ENCODE assay signal across 1 cellular context in the genomic region with DNA sequence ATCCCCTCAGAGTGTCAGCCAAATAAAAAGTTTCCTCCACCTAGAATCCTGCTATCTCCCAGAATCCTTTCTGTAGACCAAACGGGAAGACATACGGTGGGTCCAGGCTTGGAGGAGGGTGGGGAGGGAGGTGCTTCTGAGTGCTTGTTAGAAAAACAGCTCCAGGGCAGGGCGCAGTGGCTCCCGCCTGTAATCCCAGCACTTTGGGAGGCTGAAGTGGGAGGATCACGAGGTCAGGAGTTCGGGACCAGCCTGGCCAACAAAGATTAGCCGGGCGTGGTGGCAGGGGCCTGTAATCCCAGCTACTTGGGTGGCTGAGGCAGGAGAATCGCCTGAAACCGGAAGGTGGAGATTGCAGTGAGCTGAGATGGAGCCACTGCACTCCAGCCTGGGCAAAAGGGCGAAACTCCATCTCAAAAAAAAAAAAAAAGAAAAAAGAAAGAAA.
A peak's percentile ranks its signal among the peaks of the same experiment; 100 is the strongest.
TF ChIP-seq lines count a peak whose summit lies in the region.

No MANE protein-coding gene starts in this region.

TF ChIP-seq in K562, 482 proteins besides CTCF, POLR2A, EP300 and RAD21:
- TF ChIP-seq CBFA2T2 (conservative IDR thresholded peaks at IDR 0.05), result peak; percentile 45
- peak; percentile 58 for TF ChIP-seq ARID1B (IDR thresholded peaks at IDR 0.05)
- TF ChIP-seq NCOR1 (IDR thresholded peaks at IDR 0.05), result peak; percentile 31
- TF ChIP-seq TRIM24 (IDR thresholded peaks at IDR 0.05), result peak in 1 of 2 experiments; percentile 33; a peak in 1 of 4 replicates
- peak; percentile 75 for TF ChIP-seq CBFA2T3 (IDR thresholded peaks at IDR 0.05)
- peak; percentile 66 for TF ChIP-seq TCF3 (CRISPR knock-in tag; IDR thresholded peaks at IDR 0.05)
- TF ChIP-seq TAL1 (IDR thresholded peaks at IDR 0.05), result 0 out of 2 replicates have a peak, but pooled peaks have one; percentile 28
- TF ChIP-seq ETV5 (CRISPR knock-in tag; IDR thresholded peaks at IDR 0.05; ENCODE audit: low read depth), result peak; percentile 46; the same call in 1 of the 2 replicates
- TF ChIP-seq, protein P1, sequence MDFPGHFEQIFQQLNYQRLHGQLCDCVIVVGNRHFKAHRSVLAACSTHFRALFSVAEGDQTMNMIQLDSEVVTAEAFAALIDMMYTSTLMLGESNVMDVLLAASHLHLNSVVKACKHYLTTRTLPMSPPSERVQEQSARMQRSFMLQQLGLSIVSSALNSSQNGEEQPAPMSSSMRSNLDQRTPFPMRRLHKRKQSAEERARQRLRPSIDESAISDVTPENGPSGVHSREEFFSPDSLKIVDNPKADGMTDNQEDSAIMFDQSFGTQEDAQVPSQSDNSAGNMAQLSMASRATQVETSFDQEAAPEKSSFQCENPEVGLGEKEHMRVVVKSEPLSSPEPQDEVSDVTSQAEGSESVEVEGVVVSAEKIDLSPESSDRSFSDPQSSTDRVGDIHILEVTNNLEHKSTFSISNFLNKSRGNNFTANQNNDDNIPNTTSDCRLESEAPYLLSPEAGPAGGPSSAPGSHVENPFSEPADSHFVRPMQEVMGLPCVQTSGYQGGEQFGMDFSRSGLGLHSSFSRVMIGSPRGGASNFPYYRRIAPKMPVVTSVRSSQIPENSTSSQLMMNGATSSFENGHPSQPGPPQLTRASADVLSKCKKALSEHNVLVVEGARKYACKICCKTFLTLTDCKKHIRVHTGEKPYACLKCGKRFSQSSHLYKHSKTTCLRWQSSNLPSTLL (IDR thresholded peaks at IDR 0.05), result peak; percentile 62; the same call in 1 of the 2 replicates
- peak; percentile 0 for TF ChIP-seq RBBP5 (IDR thresholded peaks at IDR 0.05; ENCODE audit: borderline replicate concordance, insufficient read depth, low read length, poor library complexity, severe bottlenecking)
- TF ChIP-seq KDM1A (IDR thresholded peaks at IDR 0.05), result peak; percentile 46 to 52; a peak in 2 of 4 replicates
- TF ChIP-seq SMARCE1 (IDR thresholded peaks at IDR 0.05), result 0 out of 2 replicates have a peak, but pooled peaks have one; percentile 1
